ENCODE assay signal across 8 cellular contexts in the genomic region with DNA sequence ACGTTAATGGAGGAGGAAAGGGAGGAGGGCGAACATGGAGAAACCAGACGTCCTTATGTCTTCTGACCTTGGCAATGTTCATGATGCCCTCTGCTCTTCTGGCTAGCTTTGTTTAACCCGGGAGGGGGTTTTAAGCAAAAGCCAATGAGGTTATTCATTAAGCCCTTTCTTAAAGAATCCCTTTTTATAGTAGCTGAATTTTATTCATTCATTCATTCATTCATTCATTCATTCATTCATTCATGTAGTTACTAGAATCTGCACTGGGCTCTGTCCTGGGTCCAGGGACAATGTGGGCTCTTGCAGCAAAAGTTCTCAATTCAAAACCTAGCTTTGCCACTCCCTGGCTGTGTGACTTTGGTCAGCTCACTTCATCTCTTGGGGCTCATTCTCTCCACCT. TPM values are rescaled to one million over a fixed set of nuclear protein-coding genes. Genes with fewer than 3 reads are reported as not detected.
"Had no signal": no experiment of that assay in that cellular context is flagged by ENCODE, and none has a peak within 500 bp of the region (broad histone marks: within the 10 kb centered on the region; RNA-seq: fewer than 3 reads in every experiment).

No MANE protein-coding gene starts in this region.

- DNase-seq: GDM1, GF-D8 had no signal

- FAIRE-seq: G401.6, GM12891, GM12892, GM18507, GM19239 had no signal

RNA-seq across cellular contexts. Expression of a gene that starts 14.0 kb away (rescaled TPM):
- total RNA-seq: G401 had no signal
